Comparison of ENCODE assay signal across 8 cellular contexts in the genomic region with DNA sequence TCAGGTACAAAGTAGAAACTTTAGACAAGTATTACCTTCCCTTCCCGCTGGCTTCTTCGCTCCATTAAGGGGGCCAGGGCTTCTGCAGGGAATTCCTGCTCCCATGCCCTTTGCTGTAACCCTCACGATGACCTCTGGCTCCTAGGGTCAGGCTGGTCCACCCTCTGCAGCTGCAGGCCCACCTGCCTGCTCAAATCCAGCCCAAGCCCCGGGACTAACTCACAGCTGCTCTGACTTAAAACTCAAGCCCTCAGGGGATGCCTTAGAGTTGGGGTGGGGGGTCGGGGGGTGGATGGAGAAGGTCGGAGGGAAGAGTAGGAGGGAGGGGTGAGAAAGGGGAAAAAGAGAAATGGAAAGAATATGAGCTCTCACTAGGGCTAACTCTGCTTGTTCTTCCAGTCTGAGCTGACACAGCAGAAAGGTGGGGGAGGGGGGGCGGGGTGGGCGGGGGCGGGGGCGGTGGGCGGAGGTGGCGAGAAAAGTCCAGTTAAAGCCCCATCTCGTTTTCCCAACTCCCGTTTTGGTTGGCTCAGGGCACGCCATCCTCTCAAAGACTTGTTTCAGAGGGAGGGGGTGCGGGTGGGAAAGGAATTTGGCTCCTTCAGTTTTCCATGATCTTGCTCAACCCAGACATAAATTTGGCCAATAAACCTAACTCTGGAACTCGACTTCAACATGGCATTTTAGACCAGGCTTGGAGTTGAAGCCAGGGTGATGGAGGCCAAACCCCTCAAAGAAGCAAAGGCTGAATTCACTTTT. TPM values are rescaled to one million over a fixed set of nuclear protein-coding genes. Genes with fewer than 3 reads are reported as not detected.
DNase-seq lines count a peak whose midpoint lies in the region; ATAC-seq, FAIRE-seq and TF ChIP-seq lines count a peak whose summit lies in the region.

No MANE protein-coding gene starts in this region.

- H3K9me3 Mint-ChIP-seq in naive thymus-derived CD8-positive, alpha-beta T cell, result peaks cover 0 to 2% (median 0%) of the 10 kb centered on the region in 9 donors

- no peaks in the 10 kb centered on the region for H3K9me3 ChIP-seq in sigmoid colon

- H3K36me3 ChIP-seq in sigmoid colon, result peaks cover 0 to 48% (median 20%) of the 10 kb centered on the region in 4 donors

- peak; percentile 4 to 6 for ATAC-seq in left cardiac atrium
- ATAC-seq in naive thymus-derived CD8-positive, alpha-beta T cell, result no peak

- POLR2A ChIA-PET in naive thymus-derived CD8-positive, alpha-beta T cell (lab: Charles Lee), result no interaction called here

- peak overlapping the region; percentile 34 for H3K27ac ChIP-seq in adipose tissue (ENCODE audit: low read depth, low read length)
- peak overlapping the region; percentile 85 to 93 (median 92) for H3K27ac ChIP-seq in sigmoid colon

- WGBS in adipose tissue, 3 donors, result 19 to 29% (median 22%) methylated on average over 13 to 17 of the region's 17 CpGs
- WGBS in sigmoid colon, 2 donors, result 14 to 25% methylated on average over 17 of the region's 17 CpGs

- peak; percentile 54 for FAIRE-seq in GM19239 (lab: Jason Lieb, UNC)

- peaks cover 18 to 37% (median 30%) of the 10 kb centered on the region in 4 donors for H3K4me1 Mint-ChIP-seq in naive thymus-derived CD8-positive, alpha-beta T cell

- peak overlapping the region in 3 of 10 donors; percentile 48 to 93 (median 67) for H3K27ac Mint-ChIP-seq in naive thymus-derived CD8-positive, alpha-beta T cell

- peak overlapping the region in 5 of 10 donors; percentile 54 to 85 (median 75) for H3K4me3 Mint-ChIP-seq in naive thymus-derived CD8-positive, alpha-beta T cell

- no peak for DNase-seq in GM19239 (ENCODE audit: insufficient read length, low spot score)
- DNase-seq in left cardiac atrium, result peak; percentile 60
- DNase-seq in sigmoid colon, result peak; percentile 93
- DNase-seq in NCI-H1694 (lab: John Stamatoyannopoulos, UW), result no peak
- DNase-seq in NK-92 treated with Interleukin-12 subunit alpha and Interleukin-12 subunit beta, amount 100 ng/mL, for 24 hours (lab: John Stamatoyannopoulos, UW), result no peak
- no peak for DNase-seq in naive thymus-derived CD8-positive, alpha-beta T cell
- DNase-seq in NCI-H82 treated with DMSO at 0.1 percent for 48 hours (lab: John Stamatoyannopoulos, UW; ENCODE audit: unreplicated experiment), result no peak

- no peak for TF ChIP-seq CTCF in sigmoid colon (IDR thresholded peaks at IDR 0.05)

- peak overlapping the region; percentile 59 to 85 (median 78) for H3K4me3 ChIP-seq in sigmoid colon

- H3K4me1 ChIP-seq in sigmoid colon, result peaks cover 0 to 79% (median 55%) of the 10 kb centered on the region in 4 donors

- no peak for TF ChIP-seq POLR2A in sigmoid colon (IDR thresholded peaks at IDR 0.05)

- peak in 1 of 4 donors; percentile 58 for TF ChIP-seq EP300 in sigmoid colon (IDR thresholded peaks at IDR 0.05)

- intact Hi-C loops in left cardiac atrium (cut with DNase I), result loop anchor here in 1 of 2 donors (10.0 kb wide), 1 partner anchor 1024 kb away; no protein-coding TSS in a partner anchor
- intact Hi-C loops in sigmoid colon (cut with DNase I), result loop anchor here (5.0 to 10.0 kb wide), 5 partner anchors 284 to 947 kb away; no protein-coding TSS in a partner anchor

- H3K27me3 Mint-ChIP-seq in naive thymus-derived CD8-positive, alpha-beta T cell, result peaks cover 21 to 87% (median 48%) of the 10 kb centered on the region in 5 donors

- no peaks in the 10 kb centered on the region for H3K27me3 ChIP-seq in sigmoid colon

- H3K36me3 Mint-ChIP-seq in naive thymus-derived CD8-positive, alpha-beta T cell, result peaks cover 0 to 2% (median 0%) of the 10 kb centered on the region in 3 donors

RNA-seq across cellular contexts. Expression of gene IGFBP5, which starts 4.7 kb away (rescaled TPM):
- polyA plus RNA-seq in adipose tissue (100 to 1,000 TPM in 2 of 3 donors, 10 to 100 TPM in 1; 36.1 to 716 (median 172) TPM), sigmoid colon (100 to 1,000 TPM in 1 of 3 donors, 10 to 100 TPM in 2; 13.6 to 131 (median 36.0) TPM)
- total RNA-seq in left cardiac atrium (100 to 1,000 TPM in 1 of 2 donors, 10 to 100 TPM in 1; 88.5 to 207 TPM), sigmoid colon (100 to 1,000 TPM; 254 to 773 (median 488) TPM)
- not detected for total RNA-seq in naive thymus-derived CD8-positive, alpha-beta T cell
- not detected for polyA plus RNA-seq in naive thymus-derived CD8-positive, alpha-beta T cell

RNA-seq across cellular contexts. Expression of gene IGFBP2, which starts 57.4 kb away (rescaled TPM):
- polyA plus RNA-seq in adipose tissue, result 100 to 1,000 TPM in 1 of 3 donors, 10 to 100 TPM in 2; 73.9 to 428 (median 93.2) TPM
- total RNA-seq in left cardiac atrium, result 100 to 1,000 TPM in 1 of 2 donors, 10 to 100 TPM in 1; 91.7 to 185 TPM
- total RNA-seq in sigmoid colon, result 10 to 100 TPM in 3 of 4 donors, 1 to 10 TPM in 1; 6.3 to 45.7 (median 21.9) TPM
- polyA plus RNA-seq in sigmoid colon, result 10 to 100 TPM; 30.8 to 33.5 (median 33.0) TPM
- total RNA-seq in naive thymus-derived CD8-positive, alpha-beta T cell, result not detected
- under 1 TPM in 2 of 3 donors, not detected in 1; 0.15 to 0.48 TPM for polyA plus RNA-seq in naive thymus-derived CD8-positive, alpha-beta T cell

Comparison
In these comparisons a context has a peak if more than half of its experiments do, and no peak if none do; other contexts are left out.
1. DNase-seq: peak in left cardiac atrium (single experiment) and sigmoid colon (single experiment); none in GM19239 (single experiment), NCI-H1694 (single experiment), NK-92 treated with Interleukin-12 subunit alpha and Interleukin-12 subunit beta, amount 100 ng/mL, for 24 hours (single experiment), naive thymus-derived CD8-positive, alpha-beta T cell (0 of 10) and NCI-H82 treated with DMSO at 0.1 percent for 48 hours (single experiment).
2. ATAC-seq: peak in left cardiac atrium (2 of 2); none in naive thymus-derived CD8-positive, alpha-beta T cell (0 of 2).
3. RNA of gene IGFBP5, which starts 4.7 kb away (total RNA-seq): 254 to 773 TPM in sigmoid colon and 88.5 to 207 TPM in left cardiac atrium; not detected in naive thymus-derived CD8-positive, alpha-beta T cell; every median in the first group is over 10 times any median in the second.
4. RNA of gene IGFBP2, which starts 57.4 kb away (total RNA-seq): 91.7 to 185 TPM in left cardiac atrium and 6.3 to 45.7 TPM in sigmoid colon; not detected in naive thymus-derived CD8-positive, alpha-beta T cell; every median in the first group is over 4 times any median in the second.